25 cellular contexts compared by ENCODE assay signal in the genomic region with DNA sequence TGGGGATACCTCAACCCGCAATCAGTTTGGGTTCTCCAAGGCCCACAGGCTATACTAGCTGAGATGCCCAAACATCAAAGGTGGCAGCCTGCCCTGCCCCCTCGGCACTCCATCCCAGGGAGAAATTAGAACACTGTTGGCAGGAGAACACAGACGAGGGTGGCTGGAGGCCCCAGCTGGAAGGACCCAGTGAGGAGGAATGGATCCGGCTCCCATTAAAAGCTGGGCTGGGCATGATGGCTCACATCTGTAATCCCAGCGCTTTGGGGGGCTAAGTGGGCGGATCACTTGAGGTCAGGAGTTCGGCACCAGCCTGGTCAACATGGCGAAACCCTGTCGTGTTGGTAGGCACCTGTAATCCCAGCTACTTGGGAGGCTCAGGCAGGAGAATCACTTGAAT.
A peak's percentile ranks its signal among the peaks of the same experiment; 100 is the strongest.
DNase-seq lines count a peak whose midpoint lies in the region; ATAC-seq and TF ChIP-seq lines count a peak whose summit lies in the region.
"Had no signal": no experiment of that assay in that cellular context is flagged by ENCODE, and none has a peak within 500 bp of the region (broad histone marks: within the 10 kb centered on the region; RNA-seq: fewer than 3 reads in every experiment).

No MANE protein-coding gene starts in this region.

- no peak overlapping the region for H2AK9ac ChIP-seq in IMR-90 (replicated peaks; ENCODE audit: low read depth, low read length, poor library complexity)

- no peak overlapping the region for H2BK20ac ChIP-seq in IMR-90 (ENCODE audit: low read depth, low read length)

- H3K4me1 ChIP-seq in IMR-90 (ENCODE audit: control insufficient read depth, insufficient read depth, low read length) (peaks cover 3% of the 10 kb centered on the region), neuronal stem cell (ENCODE audit: control insufficient read depth in 2 of 2, insufficient read depth in 1 of 2, low read depth in 1 of 2, low read length in 2 of 2) (no peaks in the 10 kb centered on the region)
- H3K4me1 ChIP-seq: A549, BE2C, BLaER1 had no signal

- H2BK15ac ChIP-seq in IMR-90 (ENCODE audit: low read depth, low read length) (no peak overlapping the region), neuronal stem cell (ENCODE audit: low read length) (no peak overlapping the region)

- H3K27ac ChIP-seq in IMR-90 (ENCODE audit: insufficient read depth, low read length) = no peak overlapping the region
- H3K27ac ChIP-seq in neuronal stem cell (replicated peaks; ENCODE audit: low read length) = no peak overlapping the region
- H3K27ac ChIP-seq: 22Rv1, A549, BLaER1 had no signal

- no peak overlapping the region for H2BK12ac ChIP-seq in neuronal stem cell (ENCODE audit: low read length)

- H3K79me1 ChIP-seq in IMR-90 (ENCODE audit: low read depth in 1 of 2, low read length in 2 of 2) = no peaks in the 10 kb centered on the region
- H3K79me1 ChIP-seq in neuronal stem cell (ENCODE audit: low read depth, low read length) = no peaks in the 10 kb centered on the region

- no peak overlapping the region for H3K4me3 ChIP-seq in IMR-90 (ENCODE audit: insufficient read depth, low read depth, low read length)
- no peak overlapping the region for H3K4me3 ChIP-seq in neuronal stem cell (ENCODE audit: low read length in 2 of 2)
- H3K4me3 ChIP-seq: A549, BLaER1, GM12878 had no signal

- H2AFZ ChIP-seq in IMR-90 (replicated peaks; ENCODE audit: low read length, poor library complexity) = no peak overlapping the region
- no peak overlapping the region for H2AFZ ChIP-seq in neuronal stem cell (ENCODE audit: low read length)

- H3K14ac ChIP-seq in IMR-90 (replicated peaks; ENCODE audit: low read depth, low read length) (no peak overlapping the region), neuronal stem cell (ENCODE audit: low read length) (no peak overlapping the region)

- in situ Hi-C loops in IMR-90 (cut with MboI; ENCODE audit: low sequenced_read_pairs) = no loop called here

- H3K36me3 Mint-ChIP-seq in activated naive CD8-positive, alpha-beta T cell treated with anti-CD3 and anti-CD28 coated beads for 36 hours = no peaks in the 10 kb centered on the region
- no peaks in the 10 kb centered on the region for H3K36me3 Mint-ChIP-seq in activated naive CD8-positive, alpha-beta T cell treated with anti-CD3 and anti-CD28 coated beads, Interleukin-2, amount 50 U/mL, for 24 hours (ENCODE audit: low read depth)
- H3K36me3 Mint-ChIP-seq: CD14-positive monocyte; CD4-positive, alpha-beta memory T cell; CD4-positive, CD25-positive, alpha-beta regulatory T cell; CD8-positive, alpha-beta memory T cell had no signal

- 0 out of 4 replicates have a peak overlapping the region, but pooled peaks of 1 of the 2 experiments have one; percentile 14 for H4K8ac ChIP-seq in IMR-90 (ENCODE audit: low read depth in 2 of 2, low read length in 2 of 2)
- H4K8ac ChIP-seq in neuronal stem cell (ENCODE audit: low read depth, low read length) = no peak overlapping the region

- H3K18ac ChIP-seq in IMR-90 (ENCODE audit: low read depth, low read length) (no peak overlapping the region), neuronal stem cell (ENCODE audit: low read length) (no peak overlapping the region)

- H3K23ac ChIP-seq in IMR-90 (ENCODE audit: low read depth, low read length) (no peak overlapping the region), neuronal stem cell (ENCODE audit: low read depth, low read length, poor library complexity) (no peak overlapping the region)

- CTCF ChIA-PET in IMR-90 (lab: Yijun Ruan, JAX) = no interaction called here

- no peak for TF ChIP-seq CTCF in IMR-90 (conservative IDR thresholded peaks at IDR 0.05; ENCODE audit: low read depth, low read length)

- peaks cover 6% of the 10 kb centered on the region for H3K4me1 Mint-ChIP-seq in activated naive CD8-positive, alpha-beta T cell treated with anti-CD3 and anti-CD28 coated beads for 36 hours
- H3K4me1 Mint-ChIP-seq in activated naive CD8-positive, alpha-beta T cell treated with anti-CD3 and anti-CD28 coated beads, Interleukin-2, amount 50 U/mL, for 24 hours = peaks cover 6% of the 10 kb centered on the region
- H3K4me1 Mint-ChIP-seq: CD14-positive monocyte; CD4-positive, alpha-beta memory T cell; CD8-positive, alpha-beta memory T cell had no signal

- H3K4me2 ChIP-seq in IMR-90 (ENCODE audit: low read depth, low read length) = no peak overlapping the region
- no peak overlapping the region for H3K4me2 ChIP-seq in neuronal stem cell (ENCODE audit: insufficient read depth, low read length, poor library complexity, severe bottlenecking)
- H3K4me2 ChIP-seq: A549, BLaER1 had no signal

- no peak for TF ChIP-seq POLR2A in IMR-90 (IDR thresholded peaks at IDR 0.05; ENCODE audit: low read depth, low read length)

- no peak overlapping the region for H3K56ac ChIP-seq in IMR-90 (ENCODE audit: extremely low read depth, insufficient read depth, low read length)

- H4K91ac ChIP-seq in IMR-90 (ENCODE audit: insufficient read depth, low read depth, low read length) (no peak overlapping the region), neuronal stem cell (ENCODE audit: low read depth, low read length, poor library complexity) (no peak overlapping the region)

- no peaks in the 10 kb centered on the region for H4K20me1 ChIP-seq in IMR-90 (ENCODE audit: insufficient read depth, low read length)
- H4K20me1 ChIP-seq: BLaER1 had no signal

- H2BK5ac ChIP-seq in IMR-90 (ENCODE audit: low read depth, low read length, poor library complexity, severe bottlenecking) = peak overlapping the region; percentile 78
- no peak overlapping the region for H2BK5ac ChIP-seq in neuronal stem cell (ENCODE audit: low read length)

- 98% methylated on average over 5 of the region's 9 CpGs; no CpG with 5 or more reads in 1 of the 2 experiments for WGBS in IMR-90 (ENCODE audit: extremely low coverage in 2 of 2, insufficient read length in 1 of 2), 2 experiments
- no CpG with 5 or more reads among the region's 9 CpGs for WGBS in neuronal stem cell (ENCODE audit: extremely low coverage in 2 of 2, insufficient read length in 2 of 2, insufficient replicate concordance in 1 of 2), 2 donors

- H3K4me3 Mint-ChIP-seq in activated naive CD8-positive, alpha-beta T cell treated with anti-CD3 and anti-CD28 coated beads for 36 hours = no peak overlapping the region
- no peak overlapping the region for H3K4me3 Mint-ChIP-seq in activated naive CD8-positive, alpha-beta T cell treated with anti-CD3 and anti-CD28 coated beads, Interleukin-2, amount 50 U/mL, for 24 hours
- H3K4me3 Mint-ChIP-seq: CD14-positive monocyte; CD4-positive, alpha-beta memory T cell; CD4-positive, CD25-positive, alpha-beta regulatory T cell had no signal

- H3K4ac ChIP-seq in IMR-90 (ENCODE audit: low read depth, low read length) = peak overlapping the region; percentile 37; the same call in 1 of the 2 replicates
- H3K4ac ChIP-seq in neuronal stem cell (ENCODE audit: low read length) = no peak overlapping the region

- intact Hi-C loops in IMR-90 (cut with micrococcal nuclease) = loop anchor here (5.0 kb wide), 1 partner anchor 83 kb away; no protein-coding TSS in a partner anchor

- H3K27me3 Mint-ChIP-seq in activated naive CD8-positive, alpha-beta T cell treated with anti-CD3 and anti-CD28 coated beads for 36 hours = no peaks in the 10 kb centered on the region
- no peaks in the 10 kb centered on the region for H3K27me3 Mint-ChIP-seq in activated naive CD8-positive, alpha-beta T cell treated with anti-CD3 and anti-CD28 coated beads, Interleukin-2, amount 50 U/mL, for 24 hours
- H3K27me3 Mint-ChIP-seq: CD4-positive, alpha-beta memory T cell; CD4-positive, CD25-positive, alpha-beta regulatory T cell; CD8-positive, alpha-beta memory T cell had no signal

- H2AK5ac ChIP-seq in IMR-90 (ENCODE audit: low read depth, low read length) (peak overlapping the region; percentile 39; the same call in 1 of the 2 replicates), neuronal stem cell (ENCODE audit: low read depth, low read length) (no peak overlapping the region)

- H2BK120ac ChIP-seq in IMR-90 (ENCODE audit: low read depth, low read length) = peak overlapping the region; percentile 0; the same call in 1 of the 2 replicates
- H2BK120ac ChIP-seq in neuronal stem cell (ENCODE audit: low read depth, low read length) = no peak overlapping the region

- TF ChIP-seq RAD21 in IMR-90 (IDR thresholded peaks at IDR 0.05; ENCODE audit: low read length) = no peak

- H3K27me3 ChIP-seq in IMR-90 (ENCODE audit: control insufficient read depth, insufficient read depth, low read length) (no peaks in the 10 kb centered on the region), neuronal stem cell (ENCODE audit: control insufficient read depth in 3 of 3, insufficient read depth in 3 of 3, low read depth in 1 of 3, low read length in 3 of 3) (no peaks in the 10 kb centered on the region)
- H3K27me3 ChIP-seq: BE2C, BLaER1 had no signal

- no peaks in the 10 kb centered on the region for H3K9me1 ChIP-seq in IMR-90 (ENCODE audit: insufficient read depth, low read length)

- H4K5ac ChIP-seq in IMR-90 (ENCODE audit: low read depth, low read length) = no peak overlapping the region; the same call in 1 of the 2 replicates

- H3K9ac ChIP-seq in IMR-90 (ENCODE audit: low read depth, low read length) (no peak overlapping the region), neuronal stem cell (ENCODE audit: low read depth, low read length, poor library complexity) (peak overlapping the region; percentile 4)
- H3K9ac ChIP-seq: BLaER1 had no signal

- H3K9me3 ChIP-seq in IMR-90 (ENCODE audit: control insufficient read depth, insufficient read depth, low read length) (no peaks in the 10 kb centered on the region), neuronal stem cell (replicated peaks in 1 of 2; ENCODE audit: control insufficient read depth in 2 of 2, insufficient read depth in 1 of 2, low read depth in 1 of 2, low read length in 2 of 2) (no peaks in the 10 kb centered on the region)
- H3K9me3 ChIP-seq: A549, BE2C, BLaER1 had no signal

- H3K9me3 Mint-ChIP-seq in activated naive CD8-positive, alpha-beta T cell treated with anti-CD3 and anti-CD28 coated beads for 36 hours = no peaks in the 10 kb centered on the region
- H3K9me3 Mint-ChIP-seq in activated naive CD8-positive, alpha-beta T cell treated with anti-CD3 and anti-CD28 coated beads, Interleukin-2, amount 50 U/mL, for 24 hours = no peaks in the 10 kb centered on the region

- POLR2A ChIA-PET in IMR-90 (lab: Charles Lee; ENCODE audit: unreplicated experiment) = no interaction called here

- no peak for DNase-seq in activated naive CD8-positive, alpha-beta T cell treated with anti-CD3 and anti-CD28 coated beads for 36 hours
- DNase-seq in activated naive CD8-positive, alpha-beta T cell treated with anti-CD3 and anti-CD28 coated beads, Interleukin-2, amount 50 U/mL, for 24 hours = no peak
- DNase-seq in IMR-90 = no peak
- no peak for DNase-seq in neuronal stem cell (ENCODE audit: low spot score)
- no peak for DNase-seq in HT-29 (ENCODE audit: low spot score)
- DNase-seq in AML-193 (lab: John Stamatoyannopoulos, UW) = no peak
- DNase-seq in left lobe of liver (ENCODE audit: low spot score) = no peak
- DNase-seq: BE2C; C1 segment of cervical spinal cord; CD4-positive, alpha-beta memory T cell; CD4-positive, CD25-positive, alpha-beta regulatory T cell; CD8-positive, alpha-beta memory T cell; COR-L47; DMS 273 treated with DMSO at 0.1 percent for 48 hours; DMS153; DMS53; DMS79; DND-41; EL; GDM1 had no signal

- no TSS peak for BruUV-seq in IMR-90 (replicated peaks; lab: Mats Ljungman, UMichigan)

- H3K36me3 ChIP-seq in IMR-90 (ENCODE audit: control insufficient read depth, insufficient read depth, low read length) (no peaks in the 10 kb centered on the region), neuronal stem cell (replicated peaks in 1 of 2; ENCODE audit: control insufficient read depth in 2 of 2, insufficient read depth in 2 of 2, low read length in 2 of 2) (no peaks in the 10 kb centered on the region)
- H3K36me3 ChIP-seq: BE2C, BLaER1 had no signal

- dilution Hi-C loops in IMR-90 (cut with HindIII; ENCODE audit: low sequenced_read_pairs, unreplicated experiment) = no loop called here

- no peak for ATAC-seq in activated naive CD8-positive, alpha-beta T cell treated with anti-CD3 and anti-CD28 coated beads, Interleukin-2, amount 50 U/mL, for 24 hours
- ATAC-seq in IMR-90 (ENCODE audit: low read depth) = no peak
- no peak for ATAC-seq in left lobe of liver
- ATAC-seq: A549, GM12878 had no signal

- peak overlapping the region; percentile 23 for H3K27ac Mint-ChIP-seq in activated naive CD8-positive, alpha-beta T cell treated with anti-CD3 and anti-CD28 coated beads for 36 hours
- H3K27ac Mint-ChIP-seq in activated naive CD8-positive, alpha-beta T cell treated with anti-CD3 and anti-CD28 coated beads, Interleukin-2, amount 50 U/mL, for 24 hours = no peak overlapping the region
- H3K27ac Mint-ChIP-seq: CD14-positive monocyte; CD4-positive, alpha-beta memory T cell; CD4-positive, CD25-positive, alpha-beta regulatory T cell; CD8-positive, alpha-beta memory T cell had no signal
